ENCODE assay signal across 18 cellular contexts in genomic region chr14:78700236-78700635, GRCh38.
A peak's percentile ranks its signal among the peaks of the same experiment; 100 is the strongest.
DNase-seq lines count a peak whose midpoint lies in the region; ATAC-seq and TF ChIP-seq lines count a peak whose summit lies in the region.
"Had no signal": no experiment of that assay in that cellular context is flagged by ENCODE, and none has a peak within 500 bp of the region (broad histone marks: within the 10 kb centered on the region; RNA-seq: fewer than 3 reads in every experiment).

No MANE protein-coding gene starts in this region.

- H4K20me1 ChIP-seq in GM23248 (ENCODE audit: insufficient read depth): no peaks in the 10 kb centered on the region
- no peaks in the 10 kb centered on the region for H4K20me1 ChIP-seq in OCI-LY3 (ENCODE audit: insufficient read depth, low read length)

- no peaks in the 10 kb centered on the region for H3K9me2 ChIP-seq in GM23248 (ENCODE audit: insufficient read depth)

- no peak overlapping the region for H3K9ac ChIP-seq in GM23248
- no peak overlapping the region for H3K9ac ChIP-seq in OCI-LY3 (ENCODE audit: low read length)

- no peaks in the 10 kb centered on the region for H3K4me1 ChIP-seq in GM23248 (ENCODE audit: insufficient read depth)
- H3K4me1 ChIP-seq in OCI-LY3 (ENCODE audit: low read length): no peaks in the 10 kb centered on the region
- H3K4me1 ChIP-seq in spleen: no peaks in the 10 kb centered on the region
- H3K4me1 ChIP-seq: BE2C, left lung, sigmoid colon had no signal

- TF ChIP-seq POLR2A in spleen (IDR thresholded peaks at IDR 0.05): no peak

- no peak overlapping the region for H3K4me3 Mint-ChIP-seq in activated CD4-positive, alpha-beta T cell treated with anti-CD3 and anti-CD28 coated beads, Interleukin-2, amount 10 ng/mL, durations not matched to agents 24 days and 14 days
- H3K4me3 Mint-ChIP-seq: activated naive CD4-positive, alpha-beta T cell treated with anti-CD3 and anti-CD28 coated beads, Interleukin-2, amount 50 U/mL, for 24 hours had no signal

- no peaks in the 10 kb centered on the region for H3K79me2 ChIP-seq in GM23248 (ENCODE audit: insufficient read depth)
- H3K79me2 ChIP-seq in OCI-LY3 (ENCODE audit: low read length): no peaks in the 10 kb centered on the region

- H3K4me1 Mint-ChIP-seq in activated CD4-positive, alpha-beta T cell treated with anti-CD3 and anti-CD28 coated beads, Interleukin-2, amount 10 ng/mL, durations not matched to agents 24 days and 14 days: no peaks in the 10 kb centered on the region
- H3K4me1 Mint-ChIP-seq: activated naive CD4-positive, alpha-beta T cell treated with anti-CD3 and anti-CD28 coated beads, Interleukin-2, amount 50 U/mL, for 24 hours had no signal

- 22 to 40% methylated on average over 2 of the region's 2 CpGs for WGBS in GM23248 (ENCODE audit: low coverage in 1 of 2, low lambda C conversion rate in 2 of 2, missing lambda C conversion rate in 2 of 2), 2 experiments
- WGBS in spleen, 5 donors: 54 to 75% (median 70%) methylated on average over 2 of the region's 2 CpGs

- DNase-seq in NCI-H524 (lab: John Stamatoyannopoulos, UW) (peak; percentile 36 to 50), NCI-H524 treated with DMSO at 0.1 percent for 48 hours (lab: John Stamatoyannopoulos, UW) (no peak), GM23248 (peak; percentile 33), foreskin melanocyte (peak; percentile 13), spleen (no peak)
- DNase-seq in activated CD4-positive, alpha-beta T cell treated with anti-CD3 and anti-CD28 coated beads, Interleukin-2, amount 10 ng/mL, durations not matched to agents 24 days and 14 days: no peak
- DNase-seq: BE2C; effector CD4-positive, alpha-beta T cell; IMR-90; left lung; NCI-H187 treated with DMSO at 0.1 percent for 48 hours; nucleus accumbens; SHP77 treated with DMSO at 0.1 percent for 48 hours; sigmoid colon had no signal

- H3K36me3 ChIP-seq in GM23248 (ENCODE audit: low read depth): no peaks in the 10 kb centered on the region
- H3K36me3 ChIP-seq in OCI-LY3 (replicated peaks; ENCODE audit: low read depth, low read length): no peaks in the 10 kb centered on the region
- no peaks in the 10 kb centered on the region for H3K36me3 ChIP-seq in spleen
- H3K36me3 ChIP-seq: BE2C, left lung, sigmoid colon had no signal

- H3K27me3 ChIP-seq in GM23248 (replicated peaks; ENCODE audit: insufficient read depth) (peaks cover 1% of the 10 kb centered on the region), OCI-LY3 (ENCODE audit: low read depth, low read length) (no peaks in the 10 kb centered on the region), spleen (replicated peaks in 1 of 7) (no peaks in the 10 kb centered on the region)
- H3K27me3 ChIP-seq: BE2C, left lung, sigmoid colon had no signal

- no peaks in the 10 kb centered on the region for H3K9me3 ChIP-seq in GM23248 (ENCODE audit: low read depth)
- H3K9me3 ChIP-seq in OCI-LY3 (ENCODE audit: insufficient read depth, low read length): no peaks in the 10 kb centered on the region
- H3K9me3 ChIP-seq in spleen: no peaks in the 10 kb centered on the region
- H3K9me3 ChIP-seq: BE2C, left lung, sigmoid colon had no signal

- H3F3A ChIP-seq in GM23248 (ENCODE audit: insufficient read depth): no peaks in the 10 kb centered on the region

- intact Hi-C loops in spleen (cut with DNase I; ENCODE audit: low total_unique reads): no loop called here
- intact Hi-C loops in activated CD4-positive, alpha-beta T cell treated with anti-CD3 and anti-CD28 coated beads, Interleukin-2, amount 10 ng/mL, durations not matched to agents 24 days and 14 days (cut with micrococcal nuclease): no loop called here

- no peak overlapping the region for H3K27ac Mint-ChIP-seq in activated CD4-positive, alpha-beta T cell treated with anti-CD3 and anti-CD28 coated beads, Interleukin-2, amount 10 ng/mL, durations not matched to agents 24 days and 14 days
- H3K27ac Mint-ChIP-seq: activated naive CD4-positive, alpha-beta T cell treated with anti-CD3 and anti-CD28 coated beads, Interleukin-2, amount 50 U/mL, for 24 hours had no signal

- no peaks in the 10 kb centered on the region for H3K9me3 Mint-ChIP-seq in activated CD4-positive, alpha-beta T cell treated with anti-CD3 and anti-CD28 coated beads, Interleukin-2, amount 10 ng/mL, durations not matched to agents 24 days and 14 days

- in situ Hi-C loops in GM23248 (cut with MboI): no loop called here

- no peak overlapping the region for H2AFZ ChIP-seq in GM23248
- no peak overlapping the region for H2AFZ ChIP-seq in OCI-LY3 (ENCODE audit: low read depth, low read length)

- no peaks in the 10 kb centered on the region for H3K36me3 Mint-ChIP-seq in activated CD4-positive, alpha-beta T cell treated with anti-CD3 and anti-CD28 coated beads, Interleukin-2, amount 10 ng/mL, durations not matched to agents 24 days and 14 days (ENCODE audit: low read depth)
- H3K36me3 Mint-ChIP-seq: activated naive CD4-positive, alpha-beta T cell treated with anti-CD3 and anti-CD28 coated beads, Interleukin-2, amount 50 U/mL, for 24 hours had no signal

- H3K4me2 ChIP-seq in GM23248 (ENCODE audit: unreplicated experiment) (no peak overlapping the region), OCI-LY3 (ENCODE audit: low read length) (no peak overlapping the region)

- H3K4me3 ChIP-seq in GM23248 (no peak overlapping the region), OCI-LY3 (ENCODE audit: low read length) (no peak overlapping the region), spleen (no peak overlapping the region)
- H3K4me3 ChIP-seq: left lung, sigmoid colon had no signal

- ATAC-seq in HG03442 (IDR thresholded peaks at IDR 0.05; ENCODE audit: unreplicated experiment): no peak
- ATAC-seq: HCT116, left lung had no signal

- H3K27ac ChIP-seq in GM23248 (no peak overlapping the region), OCI-LY3 (ENCODE audit: low read length) (no peak overlapping the region), spleen (no peak overlapping the region)
- H3K27ac ChIP-seq: left lung, sigmoid colon had no signal

- TF ChIP-seq CTCF in OCI-LY3 (IDR thresholded peaks at IDR 0.05; ENCODE audit: low read depth, low read length): peak; percentile 15
- no peak for TF ChIP-seq CTCF in spleen (IDR thresholded peaks at IDR 0.05 in 8 of 11, conservative IDR thresholded peaks at IDR 0.05 in 3 of 11)

- no peaks in the 10 kb centered on the region for H3K27me3 Mint-ChIP-seq in activated CD4-positive, alpha-beta T cell treated with anti-CD3 and anti-CD28 coated beads, Interleukin-2, amount 10 ng/mL, durations not matched to agents 24 days and 14 days

Comparison
In these comparisons a context has a peak if more than half of its experiments do, and no peak if none do; other contexts are left out.
1. DNase-seq: peak in NCI-H524 (2 of 2), GM23248 (single experiment) and foreskin melanocyte (single experiment); none in NCI-H524 treated with DMSO at 0.1 percent for 48 hours (single experiment), spleen (single experiment) and activated CD4-positive, alpha-beta T cell treated with anti-CD3 and anti-CD28 coated beads, Interleukin-2, amount 10 ng/mL, durations not matched to agents 24 days and 14 days (single experiment).